Comparison of ENCODE assay signal across 19 cellular contexts in genomic region chr16:12345349-12345748, GRCh38.
"Had no signal": no experiment of that assay in that cellular context is flagged by ENCODE, and none has a peak within 500 bp of the region (broad histone marks: within the 10 kb centered on the region; RNA-seq: fewer than 3 reads in every experiment).

No MANE protein-coding gene starts in this region.

- H3K4me3 ChIP-seq: gastrocnemius medialis, heart left ventricle, hepatocyte, mucosa of descending colon, right lobe of liver, suprapubic skin, transverse colon had no signal

- H3K4me1 ChIP-seq: parathyroid adenoma, right lobe of liver, transverse colon had no signal

- H3K27ac ChIP-seq: gastrocnemius medialis, heart left ventricle, hepatocyte, parathyroid adenoma, right lobe of liver, suprapubic skin, transverse colon had no signal

- H3K36me3 ChIP-seq: gastrocnemius medialis, heart left ventricle, right lobe of liver, suprapubic skin, transverse colon had no signal

- H3K9me3 ChIP-seq: gastrocnemius medialis, heart left ventricle, mucosa of descending colon, right lobe of liver, suprapubic skin, transverse colon had no signal

- DNase-seq: cortex of kidney; effector CD4-positive, alpha-beta T cell; gastrocnemius medialis; heart left ventricle; kidney; mesenchymal stem cell; mucosa of descending colon; naive B cell; right lobe of liver; small intestine; stimulated activated CD4-positive, alpha-beta T cell treated with anti-CD3 and anti-CD28 coated beads, Interleukin-15, amount 100 ng/mL, for 24 hours; stimulated activated CD4-positive, alpha-beta T cell treated with anti-CD3 and anti-CD28 coated beads, Interleukin-2, amount 100 ng/mL, for 48 hours; stimulated activated naive B cell treated with anti-CD40 and anti-IgM and Interleukin-4, amounts not matched to agents 10 μg/mL and 1 μg/mL and 100 μg/mL, for 72 hours; stimulated activated naive CD8-positive, alpha-beta T cell treated with anti-CD3 and anti-CD28 coated beads, Interleukin-15, amount 100 ng/mL, for 72 hours; transverse colon had no signal

- ATAC-seq: gastrocnemius medialis; heart left ventricle; mucosa of descending colon; natural killer cell treated with Interleukin-12 subunit alpha and Interleukin-12 subunit beta and Interleukin-15 and Interleukin-18, amount 100 ng/mL, for 72 hours; stimulated activated naive B cell treated with anti-CD40 and anti-IgM and Interleukin-4, amounts not matched to agents 10 μg/mL and 1 μg/mL and 100 μg/mL, for 72 hours; stimulated activated naive CD8-positive, alpha-beta T cell treated with anti-CD3 and anti-CD28 coated beads, Interleukin-15, amount 100 ng/mL, for 72 hours had no signal

- H3K27me3 ChIP-seq: gastrocnemius medialis, heart left ventricle, hepatocyte, right lobe of liver, suprapubic skin, transverse colon had no signal
